Comparison of ENCODE assay signal across 14 cellular contexts in the genomic region with DNA sequence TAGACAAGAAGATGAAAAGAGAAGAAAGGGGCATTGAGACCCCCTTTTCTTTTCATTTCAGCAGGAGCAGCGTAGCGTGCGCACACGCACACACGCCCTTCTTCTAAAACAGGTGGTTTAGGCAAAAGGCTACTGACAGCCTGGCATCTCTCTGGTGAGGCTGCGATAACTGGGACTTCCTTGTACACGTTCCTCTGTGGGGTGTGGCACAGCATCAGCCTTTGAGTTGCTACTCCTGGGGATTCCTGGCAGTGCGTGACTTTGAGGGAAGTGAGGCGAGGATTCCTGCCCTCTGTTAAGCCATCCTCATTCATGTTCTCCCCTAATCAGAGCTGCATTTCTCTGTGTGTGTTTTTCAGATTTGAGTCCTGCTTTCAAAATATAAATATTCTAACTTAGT.
DNase-seq lines count a peak whose midpoint lies in the region; ATAC-seq and TF ChIP-seq lines count a peak whose summit lies in the region.
"Had no signal": no experiment of that assay in that cellular context is flagged by ENCODE, and none has a peak within 500 bp of the region (broad histone marks: within the 10 kb centered on the region; RNA-seq: fewer than 3 reads in every experiment).

No MANE protein-coding gene starts in this region.

- H3K27me3 ChIP-seq in brain microvascular endothelial cell (replicated peaks) (no peaks in the 10 kb centered on the region), lower lobe of right lung (ENCODE audit: low read depth) (no peaks in the 10 kb centered on the region)
- H3K27me3 ChIP-seq: testis had no signal

- TF ChIP-seq CTCF in brain microvascular endothelial cell (IDR thresholded peaks at IDR 0.05; ENCODE audit: low read depth, low read length, missing control alignments), result no peak
- no peak for TF ChIP-seq CTCF in lower lobe of right lung (IDR thresholded peaks at IDR 0.05)

- peak overlapping the region; percentile 31 for H3K27ac ChIP-seq in brain microvascular endothelial cell
- peak overlapping the region; percentile 44 for H3K27ac ChIP-seq in lower lobe of right lung
- H3K27ac ChIP-seq: KMS-11, skin epidermis, testis had no signal

- POLR2A ChIA-PET in HEK293T (lab: Yijun Ruan, JAX), result no interaction called here

- H3K4me1 ChIP-seq in lower lobe of right lung, result peaks cover 23% of the 10 kb centered on the region

- H3K4me3 ChIP-seq in brain microvascular endothelial cell (ENCODE audit: low read depth, low read length) (no peak overlapping the region), lower lobe of right lung (no peak overlapping the region)
- H3K4me3 ChIP-seq: skin epidermis, testis had no signal

- H3K9me3 ChIP-seq in lower lobe of right lung, result no peaks in the 10 kb centered on the region
- H3K9me3 ChIP-seq: testis had no signal

- DNase-seq in left ventricle myocardium superior (no peak), cardiac septum (ENCODE audit: low spot score) (no peak), brain microvascular endothelial cell (no peak), lower lobe of right lung (peak; percentile 63), NCI-H2227 treated with DMSO at 0.1 percent for 48 hours (lab: John Stamatoyannopoulos, UW) (no peak), HEK293T (ENCODE audit: extremely low spot score) (no peak)
- DNase-seq in stimulated activated CD4-positive, alpha-beta T cell treated with anti-CD3 and anti-CD28 coated beads, Interleukin-4, amount 100 ng/mL, for 24 hours, result no peak
- DNase-seq: activated T-cell treated with anti-CD3 and anti-CD28 coated beads, Interleukin-2, amount 50 U/mL, for 1 hour; NCI-H2029; nephron progenitor cell; testis had no signal

- in situ Hi-C loops in brain microvascular endothelial cell (cut with HindIII; ENCODE audit: low pct_ligation_motif_present, low sequenced_read_pairs), result no loop called here

- ATAC-seq in left ventricle myocardium superior (peak; percentile 26), lower lobe of right lung (peak; percentile 86 to 89), GM18861 (IDR thresholded peaks at IDR 0.05; ENCODE audit: unreplicated experiment) (no peak)

- CTCF ChIA-PET in HEK293T (lab: Yijun Ruan, JAX), result no interaction called here

- H3K36me3 ChIP-seq in brain microvascular endothelial cell (replicated peaks) (no peaks in the 10 kb centered on the region), lower lobe of right lung (no peaks in the 10 kb centered on the region)

- intact Hi-C loops in left ventricle myocardium superior (cut with micrococcal nuclease) (no loop called here), cardiac septum (cut with DNase I) (no loop called here), lower lobe of right lung (cut with DNase I) (no loop called here)

TF ChIP-seq in HEK293T, 16 proteins besides CTCF, POLR2A, EP300 and RAD21:
- no peak for TF ChIP-seq SUZ12 (IDR thresholded peaks at IDR 0.05)
